12 cellular contexts compared by ENCODE assay signal in the genomic region with DNA sequence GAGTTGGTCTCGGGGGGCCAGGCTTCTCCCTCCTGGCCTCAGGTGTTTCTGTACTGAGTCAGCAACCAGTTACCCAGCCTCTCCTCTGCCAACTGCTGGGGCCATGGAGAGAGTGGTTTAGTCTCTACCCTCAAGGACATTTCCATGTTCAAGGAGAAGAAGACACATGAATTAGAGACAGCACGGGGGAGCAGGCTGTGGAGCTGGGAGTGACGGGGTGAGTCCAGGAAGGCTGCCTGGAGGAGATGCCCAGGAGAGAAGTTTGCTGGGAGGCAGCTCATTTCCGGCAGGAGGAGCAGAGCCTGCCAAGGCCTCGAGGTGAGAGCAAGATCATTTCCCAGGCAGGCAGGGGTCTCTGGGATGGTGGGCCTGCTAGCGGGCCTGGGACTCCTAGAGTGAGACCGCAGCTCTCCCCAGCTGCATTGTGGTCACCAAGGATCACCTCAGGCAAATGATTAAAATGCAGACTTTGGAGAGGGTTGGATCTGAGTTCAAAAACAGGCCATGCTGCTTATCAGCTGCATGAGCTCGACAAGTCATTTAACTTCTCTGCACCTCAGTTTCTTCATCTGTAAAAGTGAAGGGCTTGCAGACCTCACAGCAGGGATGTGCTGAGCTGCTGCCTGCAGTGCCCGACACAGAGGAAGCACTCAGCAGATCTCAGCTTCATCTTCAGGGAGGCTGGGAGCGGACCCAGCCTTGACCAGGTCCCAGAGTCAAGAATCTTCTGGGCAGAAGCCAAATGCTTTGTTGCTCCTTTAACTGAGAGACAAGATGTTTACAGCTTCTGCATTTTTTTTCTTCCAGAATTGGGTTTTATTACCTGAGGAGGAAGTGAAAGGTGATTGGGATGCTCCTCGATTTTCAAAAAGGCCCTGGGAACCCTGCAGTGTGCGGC. TPM values are rescaled to one million over a fixed set of nuclear protein-coding genes. Genes with fewer than 3 reads are reported as not detected.
DNase-seq lines count a peak whose midpoint lies in the region; ATAC-seq and TF ChIP-seq lines count a peak whose summit lies in the region.
"Had no signal": no experiment of that assay in that cellular context is flagged by ENCODE, and none has a peak within 500 bp of the region (broad histone marks: within the 10 kb centered on the region; RNA-seq: fewer than 3 reads in every experiment).

No MANE protein-coding gene starts in this region.

- H3K4me1 ChIP-seq in smooth muscle cell (ENCODE audit: low read depth), result peaks cover 8% of the 10 kb centered on the region

- peaks cover 12% of the 10 kb centered on the region; the same call in 1 of the 2 replicates for H3F3A ChIP-seq in SU-DHL-6 (ENCODE audit: insufficient read depth)
- no peaks in the 10 kb centered on the region for H3F3A ChIP-seq in smooth muscle cell (ENCODE audit: low read depth)

- TF ChIP-seq POLR2A in GM18505 (IDR thresholded peaks at IDR 0.05; ENCODE audit: borderline replicate concordance, extremely low read depth, insufficient read depth, insufficient read length), result no peak

- H3K4me2 ChIP-seq in SU-DHL-6 (ENCODE audit: low read depth, low read length, poor library complexity, severe bottlenecking), result no peak overlapping the region
- no peak overlapping the region for H3K4me2 ChIP-seq in smooth muscle cell

- H3K4me3 ChIP-seq in GM12875 (ENCODE audit: low read depth, low read length) (peak overlapping the region; percentile 21), SU-DHL-6 (ENCODE audit: insufficient read depth, low read length, poor library complexity, severe bottlenecking) (no peak overlapping the region), epithelial cell of esophagus (ENCODE audit: low read length) (no peak overlapping the region), smooth muscle cell (no peak overlapping the region)
- H3K4me3 ChIP-seq: mucosa of descending colon had no signal

- no peak overlapping the region for H2AFZ ChIP-seq in SU-DHL-6 (ENCODE audit: low read depth, low read length, severe bottlenecking)
- H2AFZ ChIP-seq in smooth muscle cell (ENCODE audit: low read depth), result no peak overlapping the region

- no peak for TF ChIP-seq CTCF in GM12875 (IDR thresholded peaks at IDR 0.05; ENCODE audit: borderline replicate concordance, insufficient read depth, low read depth, low read length)
- no peak for TF ChIP-seq CTCF in SU-DHL-6 (IDR thresholded peaks at IDR 0.05; ENCODE audit: insufficient read depth, low read length, poor library complexity, severe bottlenecking)
- no peak for TF ChIP-seq CTCF in epithelial cell of esophagus (IDR thresholded peaks at IDR 0.05; ENCODE audit: insufficient read depth, low read depth, low read length, missing control alignments)
- no peak for TF ChIP-seq CTCF in smooth muscle cell (IDR thresholded peaks at IDR 0.05; ENCODE audit: borderline replicate concordance, insufficient read depth, poor library complexity, severe bottlenecking)

- peak overlapping the region; percentile 98 for H3K27ac ChIP-seq in SU-DHL-6 (ENCODE audit: low read depth, low read length)
- peak overlapping the region; percentile 13 for H3K27ac ChIP-seq in smooth muscle cell (ENCODE audit: low read depth)

- H3K27me3 ChIP-seq in SU-DHL-6 (ENCODE audit: low read length) (no peaks in the 10 kb centered on the region), smooth muscle cell (ENCODE audit: low read depth) (no peaks in the 10 kb centered on the region)

- H4K20me1 ChIP-seq in SU-DHL-6 (ENCODE audit: low read depth, low read length), result peaks cover 9% of the 10 kb centered on the region; the same call in 1 of the 2 replicates
- peaks cover 99% of the 10 kb centered on the region for H4K20me1 ChIP-seq in smooth muscle cell (ENCODE audit: low read depth)

- H3K9ac ChIP-seq in SU-DHL-6 (ENCODE audit: low read length), result peak overlapping the region; percentile 35
- no peak overlapping the region for H3K9ac ChIP-seq in smooth muscle cell (ENCODE audit: low read depth)

- DNase-seq in epithelial cell of esophagus (ENCODE audit: low read depth) (peak; percentile 48), smooth muscle cell (lab: John Stamatoyannopoulos, UW; ENCODE audit: unreplicated experiment) (no peak), NOMO-1 (lab: John Stamatoyannopoulos, UW; ENCODE audit: unreplicated experiment in 2 of 2) (no peak)
- DNase-seq: activated CD4-positive, CD25-positive, alpha-beta regulatory T cell treated with anti-CD3 and anti-CD28 coated beads, Interleukin-2, amount 50 U/mL, for 72 hours; activated gamma-delta T cell treated with Interleukin-2 at 50 U/mL for 16 hours; central memory CD4-positive, alpha-beta T cell; GF-D8; mucosa of descending colon had no signal

- no peaks in the 10 kb centered on the region for H3K9me2 ChIP-seq in SU-DHL-6 (replicated peaks; ENCODE audit: insufficient read depth, low read length)

- 83% methylated on average over 12 of the region's 12 CpGs for WGBS in smooth muscle cell (ENCODE audit: low lambda C conversion rate)

- H3K36me3 ChIP-seq in SU-DHL-6 (ENCODE audit: low read length) (no peaks in the 10 kb centered on the region), smooth muscle cell (ENCODE audit: low read depth) (no peaks in the 10 kb centered on the region)

- H3K79me2 ChIP-seq in SU-DHL-6 (ENCODE audit: insufficient read depth, low read length), result peaks cover 95% of the 10 kb centered on the region
- peaks cover 87% of the 10 kb centered on the region for H3K79me2 ChIP-seq in smooth muscle cell (ENCODE audit: low read depth)

- no peaks in the 10 kb centered on the region for H3K9me3 ChIP-seq in SU-DHL-6 (ENCODE audit: insufficient read depth, low read length)
- H3K9me3 ChIP-seq in smooth muscle cell (replicated peaks; ENCODE audit: low read depth), result no peaks in the 10 kb centered on the region
- H3K9me3 ChIP-seq: mucosa of descending colon had no signal

- ATAC-seq in GM18505 (IDR thresholded peaks at IDR 0.05; ENCODE audit: unreplicated experiment) (no peak), GM21723 (IDR thresholded peaks at IDR 0.05; ENCODE audit: unreplicated experiment) (no peak)
- ATAC-seq: mucosa of descending colon had no signal

RNA-seq across cellular contexts. Expression of gene NEK6, which starts 35.2 kb away (rescaled TPM):
- total RNA-seq in smooth muscle cell, result 41.5 and 45.9 TPM in 2 replicates
- polyA plus RNA-seq in smooth muscle cell, result 67.6 and 108 TPM in 2 replicates
